In the genomic region with DNA sequence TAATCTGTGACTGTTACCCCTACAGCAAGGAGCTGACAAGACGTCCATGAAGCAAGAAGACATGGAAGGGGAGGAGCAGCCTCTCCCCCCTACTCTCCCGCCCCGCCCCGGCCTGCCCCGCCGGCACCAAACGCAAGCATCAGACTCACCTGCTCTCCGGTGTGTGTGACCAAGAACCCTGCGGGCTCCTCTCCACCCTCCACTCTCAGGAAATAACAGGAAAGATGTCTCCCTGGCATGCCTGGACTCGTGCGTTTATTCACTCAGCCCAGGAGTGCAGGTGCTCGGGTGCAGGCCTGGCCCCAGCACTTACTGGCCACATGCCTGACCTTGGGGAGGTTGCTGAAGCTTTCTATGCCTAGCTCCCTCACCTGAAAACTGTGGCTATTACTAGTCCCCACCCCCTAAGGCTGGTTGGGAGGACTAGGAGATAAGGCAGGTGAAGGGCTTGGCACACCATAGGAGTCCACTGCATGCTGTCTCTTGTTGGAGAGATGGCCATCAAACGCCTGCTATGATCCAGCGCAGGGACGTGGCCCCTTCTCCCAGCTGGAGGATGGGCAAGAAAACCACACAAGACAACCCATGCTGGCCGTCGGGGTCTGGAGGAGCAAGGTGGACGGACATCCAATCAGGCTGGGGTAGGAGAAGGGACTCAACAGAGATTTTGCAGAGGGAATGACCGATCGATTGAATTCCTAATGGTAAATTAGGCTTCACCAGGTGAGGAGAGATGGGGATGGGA, we compare ENCODE assay signal across 30 cellular contexts. TPM values are rescaled to one million over a fixed set of nuclear protein-coding genes. Genes with fewer than 3 reads are reported as not detected.
DNase-seq lines count a peak whose midpoint lies in the region; ATAC-seq, FAIRE-seq and TF ChIP-seq lines count a peak whose summit lies in the region.
"Had no signal": no experiment of that assay in that cellular context is flagged by ENCODE, and none has a peak within 500 bp of the region (broad histone marks: within the 10 kb centered on the region; RNA-seq: fewer than 3 reads in every experiment).

No MANE protein-coding gene starts in this region.

- H3K4me1 ChIP-seq in heart left ventricle (no peaks in the 10 kb centered on the region), keratinocyte (ENCODE audit: control insufficient read depth, extremely low read depth, insufficient read depth, low read length) (peaks cover 51% of the 10 kb centered on the region), stomach (peaks cover 0 to 22% (median 10%) of the 10 kb centered on the region in 4 donors)
- H3K4me1 ChIP-seq: testis had no signal

- intact Hi-C loops in cardiac septum (cut with DNase I), result no loop called here
- intact Hi-C loops in heart left ventricle (cut with DNase I), result no loop called here
- intact Hi-C loops in stomach (cut with DNase I; ENCODE audit: low total_unique reads), result no loop called here

- H3K4me3 ChIP-seq in heart left ventricle (no peak overlapping the region), keratinocyte (ENCODE audit: control insufficient read depth in 2 of 3, extremely low read depth in 1 of 3, insufficient read depth in 2 of 3, low read depth in 1 of 3, low read length in 3 of 3) (no peak overlapping the region), stomach (no peak overlapping the region)
- H3K4me3 ChIP-seq: BLaER1, testis had no signal

- H3K36me3 Mint-ChIP-seq in activated T-cell treated with anti-CD3 and anti-CD28 coated beads, Interleukin-2, amount 50 U/mL, for 72 hours (ENCODE audit: insufficient read depth in 2 of 2), result no peaks in the 10 kb centered on the region
- H3K36me3 Mint-ChIP-seq: activated naive CD4-positive, alpha-beta T cell treated with anti-CD3 and anti-CD28 coated beads, Interleukin-2, amount 50 U/mL, for 24 hours; naive B cell; stimulated activated effector memory CD8-positive, alpha-beta T cell treated with anti-CD3 and anti-CD28 coated beads, Interleukin-12 subunit alpha, Interleukin-12 subunit beta, amount 100 ng/mL, for 72 hours had no signal

- TF ChIP-seq POLR2A in heart left ventricle (IDR thresholded peaks at IDR 0.05) (no peak), stomach (IDR thresholded peaks at IDR 0.05) (no peak)

- no peaks in the 10 kb centered on the region for H4K20me1 ChIP-seq in keratinocyte (ENCODE audit: control insufficient read depth, extremely low read depth, insufficient read depth, low read length)
- H4K20me1 ChIP-seq: BLaER1 had no signal

- H3K36me3 ChIP-seq in heart left ventricle (no peaks in the 10 kb centered on the region), keratinocyte (ENCODE audit: control insufficient read depth in 2 of 2, extremely low read depth in 1 of 2, insufficient read depth in 2 of 2, low read length in 2 of 2) (no peaks in the 10 kb centered on the region), stomach (no peaks in the 10 kb centered on the region)
- H3K36me3 ChIP-seq: BLaER1 had no signal

- peak overlapping the region; percentile 67 for H3K4me2 ChIP-seq in keratinocyte (ENCODE audit: control insufficient read depth, extremely low read depth, insufficient read depth, low read depth, low read length)

- no peaks in the 10 kb centered on the region for H3K79me2 ChIP-seq in keratinocyte (ENCODE audit: control insufficient read depth, insufficient read depth, low read length)

- TF ChIP-seq CTCF in heart left ventricle (IDR thresholded peaks at IDR 0.05) (no peak), keratinocyte (optimal IDR thresholded peaks at IDR 0.05 in 1 of 3, IDR thresholded peaks at IDR 0.05 in 1 of 3, conservative IDR thresholded peaks at IDR 0.05 in 1 of 3; ENCODE audit: extremely low read depth in 1 of 3, insufficient read depth in 2 of 3, low read length in 3 of 3) (no peak), stomach (IDR thresholded peaks at IDR 0.05) (no peak)

- no peak overlapping the region for H3K4me3 Mint-ChIP-seq in activated T-cell treated with anti-CD3 and anti-CD28 coated beads, Interleukin-2, amount 50 U/mL, for 72 hours
- H3K4me3 Mint-ChIP-seq: activated CD4-positive, alpha-beta T cell treated with anti-CD3 and anti-CD28 coated beads, Interleukin-2, amount 10 ng/mL, durations not matched to agents 24 days and 14 days; activated naive CD4-positive, alpha-beta T cell treated with anti-CD3 and anti-CD28 coated beads, Interleukin-2, amount 50 U/mL, for 24 hours; activated T-helper 1 cell treated with anti-CD3 and anti-CD28 coated beads, Interleukin-12 subunit alpha, Interleukin-12 subunit beta, Interleukin-2, Interleukin-4 antibody, amounts not matched to agents 30 ng/mL and 10 ng/mL and 1 ng/mL, durations not matched to agents 14 hours and 24 hours and 36 hours; stimulated activated effector memory CD8-positive, alpha-beta T cell treated with anti-CD3 and anti-CD28 coated beads, Interleukin-12 subunit alpha, Interleukin-12 subunit beta, amount 100 ng/mL, for 72 hours had no signal

- DNase-seq in cardiac septum (ENCODE audit: low spot score) (peak; percentile 57), heart left ventricle (no peak), NCI-H345 (lab: John Stamatoyannopoulos, UW) (peak; percentile 41), keratinocyte (ENCODE audit: low read depth, low spot score) (peak; percentile 90), stomach (peak; percentile 27), SIG-M5 treated with dmso at 0.1 percent for 504 hours (lab: John Stamatoyannopoulos, UW; ENCODE audit: unreplicated experiment) (no peak)
- no peak for DNase-seq in activated T-cell treated with anti-CD3 and anti-CD28 coated beads, Interleukin-2, amount 50 U/mL, for 72 hours
- DNase-seq: ACHN; activated CD4-positive, alpha-beta T cell treated with anti-CD3 and anti-CD28 coated beads, Interleukin-2, amount 10 ng/mL, durations not matched to agents 24 days and 14 days; anterior cingulate cortex; central memory CD4-positive, alpha-beta T cell; dermis blood vessel endothelial cell; Kasumi-1; mesendoderm; naive B cell; NCI-H2029 treated with DMSO at 0.1 percent for 48 hours; RPMI8226; stimulated activated CD4-positive, alpha-beta T cell treated with anti-CD3 and anti-CD28 coated beads, Interleukin-2, amount 100 ng/mL, for 48 hours; testis had no signal

- peaks cover 0 to 8% (median 0%) of the 10 kb centered on the region in 12 donors for H3K9me3 ChIP-seq in heart left ventricle
- no peaks in the 10 kb centered on the region for H3K9me3 ChIP-seq in keratinocyte (ENCODE audit: control insufficient read depth, low read depth, low read length)
- no peaks in the 10 kb centered on the region for H3K9me3 ChIP-seq in stomach
- H3K9me3 ChIP-seq: BLaER1, testis had no signal

- peak overlapping the region; percentile 36 for H2AFZ ChIP-seq in keratinocyte (ENCODE audit: control insufficient read depth, low read length)

- H3K4me1 Mint-ChIP-seq in activated T-cell treated with anti-CD3 and anti-CD28 coated beads, Interleukin-2, amount 50 U/mL, for 72 hours (ENCODE audit: low read depth), result no peaks in the 10 kb centered on the region
- H3K4me1 Mint-ChIP-seq: activated CD4-positive, alpha-beta T cell treated with anti-CD3 and anti-CD28 coated beads, Interleukin-2, amount 10 ng/mL, durations not matched to agents 24 days and 14 days; activated naive CD4-positive, alpha-beta T cell treated with anti-CD3 and anti-CD28 coated beads, Interleukin-2, amount 50 U/mL, for 24 hours; naive B cell; stimulated activated effector memory CD8-positive, alpha-beta T cell treated with anti-CD3 and anti-CD28 coated beads, Interleukin-12 subunit alpha, Interleukin-12 subunit beta, amount 100 ng/mL, for 72 hours had no signal

- peaks cover 0 to 9% (median 0%) of the 10 kb centered on the region in 9 donors for H3K27me3 ChIP-seq in heart left ventricle
- no peaks in the 10 kb centered on the region for H3K27me3 ChIP-seq in keratinocyte (ENCODE audit: control insufficient read depth, extremely low read depth, insufficient read depth, low read length)
- no peaks in the 10 kb centered on the region for H3K27me3 ChIP-seq in stomach
- H3K27me3 ChIP-seq: BLaER1, testis had no signal

- no peaks in the 10 kb centered on the region for H3K9me1 ChIP-seq in keratinocyte (ENCODE audit: control insufficient read depth, extremely low read depth, insufficient read depth, low read length)

- no peaks in the 10 kb centered on the region for H3K9me3 Mint-ChIP-seq in activated T-cell treated with anti-CD3 and anti-CD28 coated beads, Interleukin-2, amount 50 U/mL, for 72 hours
- H3K9me3 Mint-ChIP-seq: activated CD4-positive, alpha-beta T cell treated with anti-CD3 and anti-CD28 coated beads, Interleukin-2, amount 10 ng/mL, durations not matched to agents 24 days and 14 days; activated naive CD4-positive, alpha-beta T cell treated with anti-CD3 and anti-CD28 coated beads, Interleukin-2, amount 50 U/mL, for 24 hours; activated T-helper 1 cell treated with anti-CD3 and anti-CD28 coated beads, Interleukin-12 subunit alpha, Interleukin-12 subunit beta, Interleukin-2, Interleukin-4 antibody, amounts not matched to agents 30 ng/mL and 10 ng/mL and 1 ng/mL, durations not matched to agents 14 hours and 24 hours and 36 hours; naive B cell; stimulated activated effector memory CD8-positive, alpha-beta T cell treated with anti-CD3 and anti-CD28 coated beads, Interleukin-12 subunit alpha, Interleukin-12 subunit beta, amount 100 ng/mL, for 72 hours had no signal

- 87 to 91% (median 89%) methylated on average over 20 of the region's 20 CpGs for WGBS in heart left ventricle, 4 donors
- WGBS in stomach, 5 donors, result 66 to 79% (median 75%) methylated on average over 16 to 20 of the region's 20 CpGs

- TF ChIP-seq EP300 in stomach (IDR thresholded peaks at IDR 0.05), result no peak

- ATAC-seq in heart left ventricle (no peak), GM21529 (IDR thresholded peaks at IDR 0.05; ENCODE audit: unreplicated experiment) (no peak)
- no peak for ATAC-seq in activated T-cell treated with anti-CD3 and anti-CD28 coated beads, Interleukin-2, amount 50 U/mL, for 72 hours (replicated peaks in 1 of 2)
- ATAC-seq: SK-N-SH treated with all-trans-retinoic acid at 6 μM for 48 hours; stimulated activated effector memory CD8-positive, alpha-beta T cell treated with anti-CD3 and anti-CD28 coated beads, Interleukin-12 subunit alpha, Interleukin-12 subunit beta, amount 100 ng/mL, for 72 hours had no signal

- FAIRE-seq in keratinocyte (lab: Jason Lieb, UNC), result peak; percentile 96
- FAIRE-seq: endometrium, GM19239 had no signal

- dilution Hi-C loops in keratinocyte (cut with MboI; ENCODE audit: extremely low pct_ligation_motif_present, low sequenced_read_pairs), result no loop called here

- no peaks in the 10 kb centered on the region for H3K27me3 Mint-ChIP-seq in activated T-cell treated with anti-CD3 and anti-CD28 coated beads, Interleukin-2, amount 50 U/mL, for 72 hours (ENCODE audit: low read depth)
- H3K27me3 Mint-ChIP-seq: activated CD4-positive, alpha-beta T cell treated with anti-CD3 and anti-CD28 coated beads, Interleukin-2, amount 10 ng/mL, durations not matched to agents 24 days and 14 days; activated naive CD4-positive, alpha-beta T cell treated with anti-CD3 and anti-CD28 coated beads, Interleukin-2, amount 50 U/mL, for 24 hours had no signal

- no peak overlapping the region for H3K27ac ChIP-seq in heart left ventricle
- peak overlapping the region; percentile 39 for H3K27ac ChIP-seq in keratinocyte (ENCODE audit: control insufficient read depth, insufficient read depth, low read length)
- no peak overlapping the region for H3K27ac ChIP-seq in stomach
- H3K27ac ChIP-seq: BLaER1, testis, VCaP had no signal

- no peak overlapping the region for H3K9ac ChIP-seq in keratinocyte (ENCODE audit: control insufficient read depth, extremely low read depth, insufficient read depth, low read length)
- H3K9ac ChIP-seq: BLaER1 had no signal

- H3K27ac Mint-ChIP-seq in activated T-cell treated with anti-CD3 and anti-CD28 coated beads, Interleukin-2, amount 50 U/mL, for 72 hours, result no peak overlapping the region
- H3K27ac Mint-ChIP-seq: activated CD4-positive, alpha-beta T cell treated with anti-CD3 and anti-CD28 coated beads, Interleukin-2, amount 10 ng/mL, durations not matched to agents 24 days and 14 days; activated naive CD4-positive, alpha-beta T cell treated with anti-CD3 and anti-CD28 coated beads, Interleukin-2, amount 50 U/mL, for 24 hours; activated T-helper 1 cell treated with anti-CD3 and anti-CD28 coated beads, Interleukin-12 subunit alpha, Interleukin-12 subunit beta, Interleukin-2, Interleukin-4 antibody, amounts not matched to agents 30 ng/mL and 10 ng/mL and 1 ng/mL, durations not matched to agents 14 hours and 24 hours and 36 hours; naive B cell; stimulated activated effector memory CD8-positive, alpha-beta T cell treated with anti-CD3 and anti-CD28 coated beads, Interleukin-12 subunit alpha, Interleukin-12 subunit beta, amount 100 ng/mL, for 72 hours had no signal

RNA-seq across cellular contexts. Expression of gene CLDN24, which starts 34.9 kb away (rescaled TPM):
- total RNA-seq in cardiac septum, result not detected
- total RNA-seq in heart left ventricle, result not detected
- polyA plus RNA-seq in heart left ventricle, result not detected
- not detected in 3 replicates for polyA plus RNA-seq in keratinocyte
- polyA plus RNA-seq in keratinocyte (2011; ENCODE audit: low read depth), result not detected
- not detected in 2 replicates for polyA plus RNA-seq in keratinocyte (2011; cell fraction: cytosol; rRNA removed)
- polyA plus RNA-seq in keratinocyte (2011; cell fraction: nucleus; rRNA removed), result not detected in 2 replicates
- polyA plus RNA-seq in keratinocyte (2012; ENCODE audit: low replicate concordance), result not detected in 2 replicates
- polyA minus RNA-seq in keratinocyte, result not detected in 3 replicates
- polyA minus RNA-seq in keratinocyte (2011; cell fraction: cytosol; rRNA and poly(A)+ RNA removed), result not detected
- not detected in 2 replicates for polyA minus RNA-seq in keratinocyte (2011; cell fraction: nucleus; rRNA and poly(A)+ RNA removed)
- total RNA-seq in stomach, result not detected
- under 1 TPM in 1 of 3 donors, not detected in 2; 0.25 TPM for polyA plus RNA-seq in stomach
- not detected for total RNA-seq in activated T-cell treated with anti-CD3 and anti-CD28 coated beads, Interleukin-2, amount 50 U/mL, for 72 hours
- total RNA-seq: activated CD4-positive, alpha-beta T cell treated with anti-CD3 and anti-CD28 coated beads, Interleukin-2, amount 10 ng/mL, durations not matched to agents 24 days and 14 days; activated T-helper 1 cell treated with anti-CD3 and anti-CD28 coated beads, Interleukin-12 subunit alpha, Interleukin-12 subunit beta, Interleukin-2, Interleukin-4 antibody, amounts not matched to agents 30 ng/mL and 10 ng/mL and 1 ng/mL, durations not matched to agents 14 hours and 24 hours and 36 hours; dermis blood vessel endothelial cell; osteoblast; T-helper 2 cell treated with Interferon-gamma antibody and Interleukin-4, amounts not matched to agents 100 ng/mL and 5 ng/mL, for 36 hours; testis had no signal

RNA-seq across cellular contexts. Expression of gene CLDN22, which starts 37.0 kb away (rescaled TPM):
- total RNA-seq in cardiac septum (not detected), heart left ventricle (not detected), stomach (not detected)
- polyA plus RNA-seq in heart left ventricle (not detected), keratinocyte (0.03 TPM in 1 of 3 replicates, not detected in the others), stomach (under 1 TPM in 1 of 3 donors, not detected in 2; 0.30 TPM)
- polyA plus RNA-seq in keratinocyte (2011; ENCODE audit: low read depth), result not detected
- polyA plus RNA-seq in keratinocyte (2011; cell fraction: cytosol; rRNA removed), result not detected in 2 replicates
- polyA plus RNA-seq in keratinocyte (2011; cell fraction: nucleus; rRNA removed), result not detected in 2 replicates
- 0.06 and 0.17 TPM in 2 replicates for polyA plus RNA-seq in keratinocyte (2012; ENCODE audit: low replicate concordance)
- polyA minus RNA-seq in keratinocyte, result 0.13 TPM in 1 of 3 replicates, not detected in the others
- polyA minus RNA-seq in keratinocyte (2011; cell fraction: cytosol; rRNA and poly(A)+ RNA removed), result not detected
- not detected in 2 replicates for polyA minus RNA-seq in keratinocyte (2011; cell fraction: nucleus; rRNA and poly(A)+ RNA removed)
- total RNA-seq in activated T-cell treated with anti-CD3 and anti-CD28 coated beads, Interleukin-2, amount 50 U/mL, for 72 hours, result not detected
- total RNA-seq: activated CD4-positive, alpha-beta T cell treated with anti-CD3 and anti-CD28 coated beads, Interleukin-2, amount 10 ng/mL, durations not matched to agents 24 days and 14 days; activated T-helper 1 cell treated with anti-CD3 and anti-CD28 coated beads, Interleukin-12 subunit alpha, Interleukin-12 subunit beta, Interleukin-2, Interleukin-4 antibody, amounts not matched to agents 30 ng/mL and 10 ng/mL and 1 ng/mL, durations not matched to agents 14 hours and 24 hours and 36 hours; dermis blood vessel endothelial cell; osteoblast; T-helper 2 cell treated with Interferon-gamma antibody and Interleukin-4, amounts not matched to agents 100 ng/mL and 5 ng/mL, for 36 hours; testis had no signal

Comparison
In these comparisons a context has a peak if more than half of its experiments do, and no peak if none do; other contexts are left out.
1. DNase-seq: peak in cardiac septum (single experiment), NCI-H345 (single experiment), keratinocyte (single experiment) and stomach (single experiment); none in heart left ventricle (0 of 5), SIG-M5 treated with dmso at 0.1 percent for 504 hours (single experiment) and activated T-cell treated with anti-CD3 and anti-CD28 coated beads, Interleukin-2, amount 50 U/mL, for 72 hours (0 of 2).